ENCODE assay signal across 12 cellular contexts in the genomic region with DNA sequence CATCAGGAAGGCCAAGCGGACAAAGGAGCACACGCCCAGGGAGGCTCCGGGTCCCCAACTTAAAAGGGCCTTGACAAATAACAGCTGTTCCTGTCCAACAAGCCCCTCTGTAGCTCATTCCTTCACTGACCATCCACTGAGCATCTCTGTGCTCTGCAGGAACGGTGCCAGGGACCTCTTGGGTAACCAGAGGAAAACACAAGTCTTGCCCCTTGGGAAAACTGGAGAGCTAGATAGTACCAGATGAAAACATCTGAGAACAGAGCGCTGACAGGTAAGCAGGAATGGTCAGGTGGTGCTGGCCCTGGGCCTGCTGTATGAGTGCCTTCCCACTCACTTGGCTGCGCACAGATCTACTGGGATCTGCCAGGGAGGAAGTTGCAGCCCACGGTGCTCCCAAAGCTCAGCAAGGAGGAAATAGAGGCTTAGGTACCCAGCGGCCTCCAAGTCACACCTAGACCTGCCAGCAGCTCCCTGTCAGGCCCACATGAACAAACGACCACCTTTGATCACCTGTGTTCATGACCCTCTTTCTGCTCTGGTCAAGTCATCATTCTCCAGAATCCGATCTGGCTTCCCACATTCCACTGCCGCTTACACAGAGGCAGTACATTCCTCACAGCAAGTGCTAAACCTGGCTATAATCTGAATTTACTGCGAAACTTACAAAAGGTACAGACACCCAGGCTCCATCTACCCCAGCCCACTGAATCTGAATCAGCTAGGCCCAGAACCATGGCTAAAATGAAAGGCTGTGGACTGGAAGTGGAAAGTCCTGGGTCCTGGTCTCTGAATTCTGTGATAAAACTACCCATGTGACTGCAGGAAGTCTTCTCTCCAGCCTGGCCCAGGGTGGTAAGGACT. TPM values are rescaled to one million over a fixed set of nuclear protein-coding genes. Genes with fewer than 3 reads are reported as not detected.
DNase-seq lines count a peak whose midpoint lies in the region; ATAC-seq and TF ChIP-seq lines count a peak whose summit lies in the region.
"Had no signal": no experiment of that assay in that cellular context is flagged by ENCODE, and none has a peak within 500 bp of the region (broad histone marks: within the 10 kb centered on the region; RNA-seq: fewer than 3 reads in every experiment).

No MANE protein-coding gene starts in this region.

- peak overlapping the region; percentile 22 for H3K27ac ChIP-seq in left ventricle myocardium inferior (replicated peaks)
- no peak overlapping the region for H3K27ac ChIP-seq in right atrium auricular region
- no peak overlapping the region for H3K27ac ChIP-seq in adrenal gland
- H3K27ac ChIP-seq: upper lobe of left lung had no signal

- H3K9me3 ChIP-seq in left ventricle myocardium inferior (replicated peaks) (no peaks in the 10 kb centered on the region), right atrium auricular region (no peaks in the 10 kb centered on the region), adrenal gland (replicated peaks in 1 of 3) (no peaks in the 10 kb centered on the region)
- H3K9me3 ChIP-seq: upper lobe of left lung had no signal

- no peak for DNase-seq in left ventricle myocardium inferior
- DNase-seq in right atrium auricular region (ENCODE audit: low spot score) = no peak
- peak; percentile 44 for DNase-seq in choroid plexus epithelial cell (ENCODE audit: low read depth)
- peak; percentile 88 for DNase-seq in myocyte (ENCODE audit: low read depth)
- no peak for DNase-seq in adrenal gland
- DNase-seq in DMS53 treated with DMSO at 0.1 percent for 48 hours (lab: John Stamatoyannopoulos, UW; ENCODE audit: unreplicated experiment) = no peak
- DNase-seq in AML-193 (lab: John Stamatoyannopoulos, UW) = no peak
- DNase-seq: activated CD4-positive, alpha-beta T cell treated with anti-CD3 and anti-CD28 coated beads for 48 hours; DMS153; NCI-H2081 treated with DMSO at 0.1 percent for 48 hours had no signal

- H3K4me3 ChIP-seq in left ventricle myocardium inferior = no peak overlapping the region
- no peak overlapping the region for H3K4me3 ChIP-seq in right atrium auricular region
- no peak overlapping the region for H3K4me3 ChIP-seq in choroid plexus epithelial cell (ENCODE audit: low read depth, low read length)
- no peak overlapping the region for H3K4me3 ChIP-seq in adrenal gland
- H3K4me3 ChIP-seq: upper lobe of left lung had no signal

- WGBS in adrenal gland, 4 donors = 81 to 83% (median 81%) methylated on average over 12 of the region's 12 CpGs

- H3K36me3 ChIP-seq in left ventricle myocardium inferior (peaks cover 8% of the 10 kb centered on the region), right atrium auricular region (peaks cover 5% of the 10 kb centered on the region), adrenal gland (replicated peaks in 1 of 2) (peaks cover 0 to under 1% of the 10 kb centered on the region in 2 donors)

- intact Hi-C loops in left ventricle myocardium inferior (cut with micrococcal nuclease) = no loop called here
- intact Hi-C loops in adrenal gland (cut with DNase I) = no loop called here

- no peak for TF ChIP-seq POLR2A in adrenal gland (IDR thresholded peaks at IDR 0.05)

- no peak for ATAC-seq in GM21381 (IDR thresholded peaks at IDR 0.05; ENCODE audit: unreplicated experiment)

- TF ChIP-seq CTCF in left ventricle myocardium inferior (IDR thresholded peaks at IDR 0.05; ENCODE audit: borderline replicate concordance) (no peak), right atrium auricular region (IDR thresholded peaks at IDR 0.05) (no peak), choroid plexus epithelial cell (conservative IDR thresholded peaks at IDR 0.05; ENCODE audit: low read depth, low read length) (no peak), adrenal gland (IDR thresholded peaks at IDR 0.05) (no peak)

- H3K4me1 ChIP-seq in left ventricle myocardium inferior = peaks cover 47% of the 10 kb centered on the region
- peaks cover 0 to 41% of the 10 kb centered on the region in 2 donors for H3K4me1 ChIP-seq in right atrium auricular region
- H3K4me1 ChIP-seq in adrenal gland (replicated peaks in 1 of 2) = peaks cover 19 to 23% of the 10 kb centered on the region in 2 donors

- H3K27me3 ChIP-seq in left ventricle myocardium inferior (ENCODE audit: low read depth) (no peaks in the 10 kb centered on the region), right atrium auricular region (no peaks in the 10 kb centered on the region), adrenal gland (no peaks in the 10 kb centered on the region)
- H3K27me3 ChIP-seq: upper lobe of left lung had no signal

RNA-seq across cellular contexts. Expression of gene DCAKD, which starts 12.4 kb away (rescaled TPM):
- total RNA-seq in left ventricle myocardium inferior (25.9 TPM), right atrium auricular region (10 to 100 TPM; 37.3 to 46.1 TPM), myocyte (67.0 and 75.5 TPM in 2 replicates), adrenal gland (100 to 1,000 TPM in 2 of 8 donors, 10 to 100 TPM in 6; 53.1 to 115 (median 74.6) TPM)
- polyA plus RNA-seq in myocyte (2012) = 57.9 TPM
- 10 to 100 TPM; 34.9 to 40.6 (median 35.2) TPM for polyA plus RNA-seq in adrenal gland

RNA-seq across cellular contexts. Expression of gene NMT1, which starts 22.1 kb away (rescaled TPM):
- 86.0 TPM for total RNA-seq in left ventricle myocardium inferior
- total RNA-seq in right atrium auricular region = 10 to 100 TPM; 44.6 to 52.7 TPM
- total RNA-seq in myocyte = 80.3 and 88.7 TPM in 2 replicates
- 114 TPM for polyA plus RNA-seq in myocyte (2012)
- 100 to 1,000 TPM in 6 of 8 donors, 10 to 100 TPM in 2; 85.9 to 174 (median 136) TPM for total RNA-seq in adrenal gland
- polyA plus RNA-seq in adrenal gland = 100 to 1,000 TPM; 119 to 170 (median 163) TPM

Comparison
In these comparisons a context has a peak if more than half of its experiments do, and no peak if none do; other contexts are left out.
1. DNase-seq: peak in choroid plexus epithelial cell (single experiment) and myocyte (single experiment); none in left ventricle myocardium inferior (single experiment), right atrium auricular region (single experiment), adrenal gland (0 of 7), DMS53 treated with DMSO at 0.1 percent for 48 hours (single experiment) and AML-193 (0 of 2).